In genomic region chr6:155614606-155615005, GRCh38 we compare ENCODE assay signal across 11 cellular contexts.
"Had no signal": no experiment of that assay in that cellular context is flagged by ENCODE, and none has a peak within 500 bp of the region (broad histone marks: within the 10 kb centered on the region; RNA-seq: fewer than 3 reads in every experiment).

No MANE protein-coding gene starts in this region.

- DNase-seq: GM23248, GOT3, H7, H9, HCEC 1CT, HFFc6 had no signal

- H3K4me2 ChIP-seq: GM23338 had no signal

- H2AFZ ChIP-seq: GM23248, GM23338 had no signal

- H3K27ac ChIP-seq: GM23248 had no signal

- H3K4me3 ChIP-seq: GM23248, GM23338, HAP-1 had no signal

- ATAC-seq: GM23338, HCT116 had no signal

- H3K4me1 ChIP-seq: HAP-1 had no signal

- H3K9ac ChIP-seq: GM23248 had no signal

- H3K36me3 ChIP-seq: HAP-1 had no signal

- FAIRE-seq: H1, H54 had no signal
